Comparison of ENCODE assay signal across 9 cellular contexts in the genomic region with DNA sequence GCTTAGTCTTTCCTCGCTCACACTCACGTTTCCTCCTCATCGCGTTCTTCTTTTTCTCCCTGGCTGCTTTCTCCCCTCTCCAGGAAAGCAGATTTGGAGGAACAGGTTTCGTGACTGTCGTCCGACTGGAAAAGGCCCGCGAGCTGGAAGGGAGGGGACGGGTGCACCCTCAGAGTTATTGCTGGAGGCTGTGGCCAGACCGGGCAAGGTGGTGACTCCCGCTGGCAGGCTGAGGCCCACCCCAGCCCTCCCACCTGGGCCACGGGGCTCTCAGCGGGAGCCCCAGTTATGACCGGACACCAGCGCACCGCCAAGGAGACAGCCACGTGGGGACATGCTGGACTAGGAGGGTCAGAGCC. TPM values are rescaled to one million over a fixed set of nuclear protein-coding genes. Genes with fewer than 3 reads are reported as not detected.
A peak's percentile ranks its signal among the peaks of the same experiment; 100 is the strongest.
DNase-seq lines count a peak whose midpoint lies in the region; ATAC-seq, FAIRE-seq and TF ChIP-seq lines count a peak whose summit lies in the region.
"Not testable (repeated sequence)": the region's sequence is repeated elsewhere in the genome, so short reads cannot be mapped to it uniquely, and the experiment has no call there.
"Had no signal": no experiment of that assay in that cellular context is flagged by ENCODE, and none has a peak within 500 bp of the region (broad histone marks: within the 10 kb centered on the region; RNA-seq: fewer than 3 reads in every experiment).

No MANE protein-coding gene starts in this region.

- not testable (repeated sequence) for H2AK5ac ChIP-seq in neuronal stem cell (ENCODE audit: low read depth, low read length)

- not testable (repeated sequence) for H3K27ac ChIP-seq in K562 (ENCODE audit: extremely low read depth, low read depth, low read length); esophagus muscularis mucosa (replicated peaks in 1 of 4); neuronal stem cell (replicated peaks; ENCODE audit: low read length)
- peak overlapping the region in 1 of 5 donors; percentile 25 for H3K27ac ChIP-seq in stomach

- peak; percentile 20 for ATAC-seq in HG03342 (IDR thresholded peaks at IDR 0.05; ENCODE audit: unreplicated experiment)
- not testable (repeated sequence) for ATAC-seq in activated B cell treated with CpG ODN at 0.5 μM for 24 hours (ENCODE audit: low read depth)
- peak; percentile 3; the same call in 1 of the 3 replicates for ATAC-seq in K562

- peak overlapping the region; percentile 1 for H2BK15ac ChIP-seq in neuronal stem cell (ENCODE audit: low read length)

- H2BK5ac ChIP-seq in neuronal stem cell (ENCODE audit: low read length) = not testable (repeated sequence)

- peak; percentile 70 for FAIRE-seq in K562 (lab: Jason Lieb, UNC)

- peaks cover 0 to 25% of the 10 kb centered on the region in 2 experiments; a peak in 2 of 5 replicates for H3K4me1 ChIP-seq in K562 (replicated peaks in 1 of 2; ENCODE audit: control insufficient read depth in 2 of 2, insufficient read depth in 2 of 2, low read length in 2 of 2)
- peaks cover 13 to 23% (median 18%) of the 10 kb centered on the region in 4 donors for H3K4me1 ChIP-seq in esophagus muscularis mucosa
- H3K4me1 ChIP-seq in neuronal stem cell (ENCODE audit: control insufficient read depth in 2 of 2, insufficient read depth in 1 of 2, low read depth in 1 of 2, low read length in 2 of 2) = peaks cover 5 to 13% of the 10 kb centered on the region in 2 donors
- peaks cover 12 to 24% (median 19%) of the 10 kb centered on the region in 4 donors for H3K4me1 ChIP-seq in stomach

- WGBS in K562 (ENCODE audit: insufficient coverage, low coverage, missing lambda C conversion rate) = 6% methylated on average over 10 of the region's 18 CpGs
- WGBS in esophagus muscularis mucosa = 17% methylated on average over 17 of the region's 18 CpGs
- WGBS in neuronal stem cell (ENCODE audit: extremely low coverage in 2 of 2, insufficient read length in 2 of 2, insufficient replicate concordance in 1 of 2), 2 donors = no CpG with 5 or more reads among the region's 18 CpGs
- WGBS in stomach, 5 donors = 3 to 14% (median 6%) methylated on average over 13 to 18 of the region's 18 CpGs

- not testable (repeated sequence) for H3K79me2 ChIP-seq in K562 (ENCODE audit: control insufficient read depth, insufficient read depth, low read length)

- H3K4me3 ChIP-seq in K562 (peak overlapping the region; percentile 50), esophagus muscularis mucosa (peak overlapping the region; percentile 53 to 64 (median 54)), kidney epithelial cell (ENCODE audit: low read depth, low read length) (peak overlapping the region; percentile 39), neuronal stem cell (ENCODE audit: low read length in 2 of 2) (peak overlapping the region; percentile 34 to 88), stomach (peak overlapping the region; percentile 36 to 63 (median 52))

- H3K36me3 ChIP-seq in K562 (ENCODE audit: control insufficient read depth, insufficient read depth, low read length); esophagus muscularis mucosa; kidney epithelial cell (ENCODE audit: control insufficient read depth, insufficient read depth, low read length); neuronal stem cell (replicated peaks in 1 of 2; ENCODE audit: control insufficient read depth in 2 of 2, insufficient read depth in 2 of 2, low read length in 2 of 2); stomach: not testable (repeated sequence)

- peaks cover 0 to 13% (median 0%) of the 10 kb centered on the region in 7 donors for H3K9me3 Mint-ChIP-seq in CD14-positive monocyte
- H3K9me3 Mint-ChIP-seq in activated B cell treated with CpG ODN at 0.5 μM for 24 hours = not testable (repeated sequence)

- H2AFZ ChIP-seq in K562 (ENCODE audit: low read depth, low read length) (peak overlapping the region; percentile 78), neuronal stem cell (ENCODE audit: low read length) (peak overlapping the region; percentile 90)

- DNase-seq in CD14-positive monocyte (ENCODE audit: low spot score); activated B cell treated with CpG ODN at 0.5 μM for 24 hours; K562 (ENCODE audit: extremely low read depth in 1 of 4, low spot score in 3 of 4); esophagus muscularis mucosa (ENCODE audit: extremely low spot score); kidney epithelial cell (ENCODE audit: low read depth); neuronal stem cell (ENCODE audit: low spot score); stomach: not testable (repeated sequence)

- not testable (repeated sequence) for TF ChIP-seq POLR2A in K562 (conservative IDR thresholded peaks at IDR 0.05); esophagus muscularis mucosa (IDR thresholded peaks at IDR 0.05; ENCODE audit: low read depth); stomach (IDR thresholded peaks at IDR 0.05)

- not testable (repeated sequence) for H3K4ac ChIP-seq in neuronal stem cell (ENCODE audit: low read length)

- not testable (repeated sequence) for H4K91ac ChIP-seq in neuronal stem cell (ENCODE audit: low read depth, low read length, poor library complexity)

- peaks cover 18% of the 10 kb centered on the region for H3K4me1 Mint-ChIP-seq in CD14-positive monocyte
- H3K4me1 Mint-ChIP-seq in activated B cell treated with CpG ODN at 0.5 μM for 24 hours = peaks cover 12% of the 10 kb centered on the region

- not testable (repeated sequence) for H4K20me1 ChIP-seq in K562 (replicated peaks; ENCODE audit: control insufficient read depth, insufficient read depth, low read length)

- peak overlapping the region in 1 of 2 experiments; percentile 70; a peak in 1 of 4 replicates for H3K9ac ChIP-seq in K562 (ENCODE audit: insufficient read depth in 1 of 2, low read depth in 2 of 2, low read length in 2 of 2)
- not testable (repeated sequence) for H3K9ac ChIP-seq in neuronal stem cell (ENCODE audit: low read depth, low read length, poor library complexity)

- H3K27ac Mint-ChIP-seq in CD14-positive monocyte, activated B cell treated with CpG ODN at 0.5 μM for 24 hours: not testable (repeated sequence)

- peak overlapping the region; percentile 64 for H3K18ac ChIP-seq in neuronal stem cell (ENCODE audit: low read length)

- CTCF ChIA-PET in activated B cell treated with CpG ODN at 0.5 μM for 24 hours (lab: Charles Lee) (interaction anchor here (1.3 kb wide), 1 partner anchor 55 kb away, joined by 5 read pairs; no protein-coding TSS in a partner anchor), K562 (lab: Yijun Ruan, JAX; ENCODE audit: low intra/inter-chr PET ratio) (interaction anchor here (0.5 to 0.8 kb wide), 2 partner anchors 57 to 60 kb away, joined by 3 read pairs; no protein-coding TSS in a partner anchor)

- TF ChIP-seq EP300 in K562 (IDR thresholded peaks at IDR 0.05; ENCODE audit: low read length); esophagus muscularis mucosa (IDR thresholded peaks at IDR 0.05); stomach (IDR thresholded peaks at IDR 0.05): not testable (repeated sequence)

- not testable (repeated sequence) for H3K9me1 ChIP-seq in K562 (ENCODE audit: control insufficient read depth, insufficient read depth, low read length)

- peaks cover 46 to 67% (median 55%) of the 10 kb centered on the region in 3 donors for H3K27me3 Mint-ChIP-seq in CD14-positive monocyte (ENCODE audit: low read depth in 3 of 3)
- H3K27me3 Mint-ChIP-seq in activated B cell treated with CpG ODN at 0.5 μM for 24 hours = peaks cover 65% of the 10 kb centered on the region

- POLR2A ChIA-PET in activated B cell treated with CpG ODN at 0.5 μM for 24 hours (lab: Charles Lee) = not testable (repeated sequence)
- POLR2A ChIA-PET in K562 (lab: Yijun Ruan, JAX) = interaction anchor here (0.6 to 1.1 kb wide), 2 partner anchors 36 to 205 kb away, joined by 3 read pairs; no protein-coding TSS in a partner anchor

- in situ Hi-C loops in K562 (cut with MboI) = not testable (repeated sequence)

- not testable (repeated sequence) for H3K79me1 ChIP-seq in neuronal stem cell (ENCODE audit: low read depth, low read length)

- H3K9me3 ChIP-seq in K562 (replicated peaks; ENCODE audit: control insufficient read depth, insufficient read depth, low read depth, low read length); esophagus muscularis mucosa; neuronal stem cell (replicated peaks in 1 of 2; ENCODE audit: control insufficient read depth in 2 of 2, insufficient read depth in 1 of 2, low read depth in 1 of 2, low read length in 2 of 2); stomach: not testable (repeated sequence)

- TF ChIP-seq CTCF in CD14-positive monocyte (IDR thresholded peaks at IDR 0.05); activated B cell treated with CpG ODN at 0.5 μM for 24 hours (IDR thresholded peaks at IDR 0.05); K562 (IDR thresholded peaks at IDR 0.05 in 2 of 3, conservative IDR thresholded peaks at IDR 0.05 in 1 of 3; ENCODE audit: insufficient read depth in 2 of 3, low read depth in 1 of 3, low read length in 3 of 3); esophagus muscularis mucosa (IDR thresholded peaks at IDR 0.05); kidney epithelial cell (IDR thresholded peaks at IDR 0.05; ENCODE audit: insufficient read depth, low read length, poor library complexity, severe bottlenecking); stomach (IDR thresholded peaks at IDR 0.05): not testable (repeated sequence)

- not testable (repeated sequence) for H3K14ac ChIP-seq in neuronal stem cell (ENCODE audit: low read length)

- H3K4me2 ChIP-seq in K562 (ENCODE audit: insufficient read depth, low read length) = peak overlapping the region; percentile 80
- H3K4me2 ChIP-seq in neuronal stem cell (ENCODE audit: insufficient read depth, low read length, poor library complexity, severe bottlenecking) = peak overlapping the region; percentile 93

- H3K27me3 ChIP-seq in K562 (ENCODE audit: control insufficient read depth in 2 of 2, insufficient read depth in 2 of 2, low read length in 2 of 2) (peaks cover 0 to 29% of the 10 kb centered on the region in 2 experiments; a peak in 3 of 5 replicates), esophagus muscularis mucosa (peaks cover 4 to 61% (median 28%) of the 10 kb centered on the region in 4 donors), kidney epithelial cell (ENCODE audit: control insufficient read depth, insufficient read depth, low read length) (peaks cover 13% of the 10 kb centered on the region), neuronal stem cell (ENCODE audit: control insufficient read depth in 3 of 3, insufficient read depth in 3 of 3, low read depth in 1 of 3, low read length in 3 of 3) (peaks cover 0 to 72% (median 2%) of the 10 kb centered on the region in 3 experiments), stomach (peaks cover 0 to 73% (median 43%) of the 10 kb centered on the region in 3 donors)

- H3K23ac ChIP-seq in neuronal stem cell (ENCODE audit: low read depth, low read length, poor library complexity) = not testable (repeated sequence)

- intact Hi-C loops in CD14-positive monocyte (cut with micrococcal nuclease); esophagus muscularis mucosa (cut with DNase I); stomach (cut with DNase I; ENCODE audit: low total_unique reads): not testable (repeated sequence)
- intact Hi-C loops in activated B cell treated with CpG ODN at 0.5 μM for 24 hours (cut with micrococcal nuclease) = loop anchor here (2.0 kb wide), 1 partner anchor 17 kb away; a partner anchor contains a TSS
- intact Hi-C loops in K562 (cut with micrococcal nuclease) = loop anchor here (1.0 to 5.0 kb wide), 3 partner anchors 57 to 465 kb away; no protein-coding TSS in a partner anchor

- not testable (repeated sequence) for TF ChIP-seq RAD21 in K562 (CRISPR knock-in tag; conservative IDR thresholded peaks at IDR 0.05 in 1 of 2, IDR thresholded peaks at IDR 0.05 in 1 of 2)

- H2BK12ac ChIP-seq in neuronal stem cell (ENCODE audit: low read length) = not testable (repeated sequence)

- H3K4me3 Mint-ChIP-seq in CD14-positive monocyte = peak overlapping the region; percentile 75 to 94
- H3K4me3 Mint-ChIP-seq in activated B cell treated with CpG ODN at 0.5 μM for 24 hours = peak overlapping the region; percentile 66

- H3K36me3 Mint-ChIP-seq in CD14-positive monocyte; activated B cell treated with CpG ODN at 0.5 μM for 24 hours (ENCODE audit: low read depth): not testable (repeated sequence)

- not testable (repeated sequence) for BruUV-seq in K562 (replicated peaks; lab: Mats Ljungman, UMichigan)

- not testable (repeated sequence) for H4K8ac ChIP-seq in neuronal stem cell (ENCODE audit: low read depth, low read length)

- peak overlapping the region; percentile 92 for H2BK120ac ChIP-seq in neuronal stem cell (ENCODE audit: low read depth, low read length)

RNA-seq across cellular contexts. Expression of a gene that starts 17.0 kb away (rescaled TPM):
- polyA plus RNA-seq in CD14-positive monocyte (not detected), K562 (2011; rRNA removed) (0.35 and 0.51 TPM in 2 replicates), K562 (2014; fragmentation: Illumina TruSeq; extraction: Trizol) (1.5 and 1.8 TPM in 2 replicates), K562 (2014; fragmentation: Nextera tagmentation; extraction: Ambion mirVana) (under 1 TPM; 0.50 to 0.59 TPM), K562 (2014; rRNA removed) (0.48 and 0.58 TPM in 2 replicates), stomach (1 to 10 TPM in 1 of 3 donors, under 1 TPM in 2; 0.31 to 1.2 (median 0.76) TPM)
- total RNA-seq in activated B cell treated with CpG ODN at 0.5 μM for 24 hours (0.62 and 1.1 TPM in 2 replicates), K562 (2014; rRNA removed) (0.27 and 0.57 TPM in 2 replicates), K562 (2014; rRNA removed; fragmentation: Illumina TruSeq; extraction: Trizol) (0.67 and 0.91 TPM in 2 replicates), K562 (2015; rRNA removed; fragmentation: Illumina TruSeq; extraction: Trizol) (0.33 and 0.34 TPM in 2 replicates), K562 (2021) (0.65 and 0.82 TPM in 2 replicates), esophagus muscularis mucosa (under 1 TPM in 3 of 4 donors, not detected in 1; under 0.01 to 0.40 (median 0.32) TPM), kidney epithelial cell (29.3 and 31.6 TPM in 2 replicates), stomach (1 to 10 TPM in 1 of 5 donors, under 1 TPM in 2, not detected in 2; 0.87 to 5.8 (median 0.92) TPM)
- total RNA-seq in K562 (2011; cell fraction: chromatin; rRNA removed; ENCODE audit: low replicate concordance) = 0.37 and 0.84 TPM in 2 replicates
- 0.17 and 0.26 TPM in 2 replicates for total RNA-seq in K562 (2011; cell fraction: nucleolus; rRNA removed)
- total RNA-seq in K562 (2011; cell fraction: nucleoplasm; rRNA removed) = 0.31 and 0.44 TPM in 2 replicates
- polyA plus RNA-seq in K562 (2011; cell fraction: cytosol; rRNA removed) = 0.24 and 0.34 TPM in 2 replicates
- 0.23 and 0.29 TPM in 2 replicates for polyA plus RNA-seq in K562 (2011; cell fraction: nucleus; rRNA removed)
- polyA plus RNA-seq in K562 (2012) = 0.86 and 12.2 TPM in 2 replicates
- polyA minus RNA-seq in K562 (2011; rRNA and poly(A)+ RNA removed) = 0.32 and 0.75 TPM in 2 replicates
- polyA minus RNA-seq in K562 (2011; cell fraction: cytosol; rRNA and poly(A)+ RNA removed) = not detected in 2 replicates
- polyA minus RNA-seq in K562 (2011; cell fraction: nucleus; rRNA and poly(A)+ RNA removed) = 0.27 TPM in 1 of 2 replicates, not detected in the other
- polyA plus RNA-seq in neuronal stem cell (2013, experiment 1 of 2) = 0.28 TPM
- polyA plus RNA-seq in neuronal stem cell (2013, experiment 2 of 2) = 0.44 TPM
- total RNA-seq: LHCN-M2 had no signal
